ENCODE assay signal across 21 cellular contexts in genomic region chr4:66539745-66540144, GRCh38.
"Had no signal": no experiment of that assay in that cellular context is flagged by ENCODE, and none has a peak within 500 bp of the region (broad histone marks: within the 10 kb centered on the region; RNA-seq: fewer than 3 reads in every experiment).

No MANE protein-coding gene starts in this region.

- ATAC-seq: heart left ventricle, right cardiac atrium had no signal

- DNase-seq: activated B cell treated with CpG ODN at 0.5 μM for 24 hours; activated CD4-positive, alpha-beta T cell treated with anti-CD3 and anti-CD28 coated beads, Interleukin-2, amount 10 ng/mL, durations not matched to agents 7 days and 5 days; activated CD8-positive, alpha-beta memory T cell treated with anti-CD3 and anti-CD28 coated beads for 24 hours; activated naive CD8-positive, alpha-beta T cell treated with anti-CD3 and anti-CD28 coated beads, Interleukin-2, amount 10 ng/mL, durations not matched to agents 7 days and 5 days; heart left ventricle; midbrain; posterior cingulate gyrus; right cardiac atrium; stimulated activated CD4-positive, alpha-beta T cell treated with anti-CD3 and anti-CD28 coated beads, Interleukin-4, amount 100 ng/mL, for 4 hours; stimulated activated CD8-positive, alpha-beta memory T cell treated with anti-CD3 and anti-CD28 coated beads, Interleukin-4, amount 100 ng/mL, for 48 hours; stimulated activated naive CD4-positive, alpha-beta T cell treated with Interleukin-2 at 50 U/mL for 16 hours; substantia nigra; T-helper 2 cell; uterus had no signal

- H3K36me3 Mint-ChIP-seq: activated naive CD8-positive, alpha-beta T cell treated with anti-CD3 and anti-CD28 coated beads, Interleukin-2, amount 10 ng/mL, durations not matched to agents 7 days and 5 days had no signal

- H3K4me1 Mint-ChIP-seq: activated B cell treated with CpG ODN at 0.5 μM for 24 hours; activated CD4-positive, alpha-beta T cell treated with anti-CD3 and anti-CD28 coated beads, Interleukin-2, amount 10 ng/mL, durations not matched to agents 7 days and 5 days; activated naive CD8-positive, alpha-beta T cell treated with anti-CD3 and anti-CD28 coated beads, Interleukin-2, amount 10 ng/mL, durations not matched to agents 7 days and 5 days had no signal

- H3K27ac Mint-ChIP-seq: activated B cell treated with CpG ODN at 0.5 μM for 24 hours; activated CD4-positive, alpha-beta T cell treated with anti-CD3 and anti-CD28 coated beads, Interleukin-2, amount 10 ng/mL, durations not matched to agents 7 days and 5 days; activated naive CD8-positive, alpha-beta T cell treated with anti-CD3 and anti-CD28 coated beads, Interleukin-2, amount 10 ng/mL, durations not matched to agents 7 days and 5 days had no signal

- H3K36me3 ChIP-seq: ascending aorta, cardiac muscle cell, esophagus muscularis mucosa, heart left ventricle, tibial nerve, uterus had no signal

- H3K4me1 ChIP-seq: ascending aorta, esophagus muscularis mucosa, heart left ventricle, tibial nerve, uterus had no signal

- H3K27ac ChIP-seq: ascending aorta, cardiac muscle cell, esophagus muscularis mucosa, heart left ventricle, tibial nerve, uterus had no signal

- H3K4me3 Mint-ChIP-seq: activated B cell treated with CpG ODN at 0.5 μM for 24 hours; activated CD4-positive, alpha-beta T cell treated with anti-CD3 and anti-CD28 coated beads, Interleukin-2, amount 10 ng/mL, durations not matched to agents 7 days and 5 days; activated naive CD8-positive, alpha-beta T cell treated with anti-CD3 and anti-CD28 coated beads, Interleukin-2, amount 10 ng/mL, durations not matched to agents 7 days and 5 days; neural crest cell had no signal

- H3K4me2 ChIP-seq: smooth muscle cell had no signal

- H3K9me3 ChIP-seq: ascending aorta, esophagus muscularis mucosa, heart left ventricle, tibial nerve, uterus had no signal

- H3K27me3 Mint-ChIP-seq: activated B cell treated with CpG ODN at 0.5 μM for 24 hours; activated CD4-positive, alpha-beta T cell treated with anti-CD3 and anti-CD28 coated beads, Interleukin-2, amount 10 ng/mL, durations not matched to agents 7 days and 5 days; activated naive CD8-positive, alpha-beta T cell treated with anti-CD3 and anti-CD28 coated beads, Interleukin-2, amount 10 ng/mL, durations not matched to agents 7 days and 5 days had no signal

- H3K27me3 ChIP-seq: ascending aorta, cardiac muscle cell, esophagus muscularis mucosa, heart left ventricle, tibial nerve, uterus had no signal

- H3K4me3 ChIP-seq: ascending aorta, cardiac muscle cell, esophagus muscularis mucosa, heart left ventricle, lung, smooth muscle cell, tibial nerve, uterus had no signal
